In genomic region chr1:51442616-51443015, GRCh38 we compare ENCODE assay signal across 16 cellular contexts.
DNase-seq lines count a peak whose midpoint lies in the region; ATAC-seq and TF ChIP-seq lines count a peak whose summit lies in the region.
"Had no signal": no experiment of that assay in that cellular context is flagged by ENCODE, and none has a peak within 500 bp of the region (broad histone marks: within the 10 kb centered on the region; RNA-seq: fewer than 3 reads in every experiment).

No MANE protein-coding gene starts in this region.

- H2AFZ ChIP-seq in GM23338 = no peak overlapping the region

- ATAC-seq in GM23338 (no peak), GM19328 (IDR thresholded peaks at IDR 0.05; ENCODE audit: unreplicated experiment) (no peak)
- ATAC-seq in activated CD8-positive, alpha-beta T cell treated with anti-CD3 and anti-CD28 coated beads for 36 hours = no peak
- ATAC-seq in CD4-positive, alpha-beta T cell (ENCODE audit: poor library complexity) = no peak

- intact Hi-C loops in activated CD8-positive, alpha-beta T cell treated with anti-CD3 and anti-CD28 coated beads for 36 hours (cut with micrococcal nuclease) = no loop called here
- intact Hi-C loops in CD4-positive, alpha-beta T cell (cut with DNase I, micrococcal nuclease) = no loop called here

- no peaks in the 10 kb centered on the region for H3K9me3 Mint-ChIP-seq in GM23338
- no peaks in the 10 kb centered on the region for H3K9me3 Mint-ChIP-seq in activated CD8-positive, alpha-beta T cell treated with anti-CD3 and anti-CD28 coated beads for 36 hours
- no peaks in the 10 kb centered on the region for H3K9me3 Mint-ChIP-seq in mesothelial cell of epicardium
- no peaks in the 10 kb centered on the region for H3K9me3 Mint-ChIP-seq in CD4-positive, alpha-beta T cell
- H3K9me3 Mint-ChIP-seq: activated naive CD4-positive, alpha-beta T cell treated with anti-CD3 and anti-CD28 coated beads, Interleukin-2, amount 10 ng/mL, durations not matched to agents 7 days and 5 days; brain had no signal

- H3K27me3 Mint-ChIP-seq in GM23338 (ENCODE audit: insufficient read depth, low read depth, poor library complexity) (no peaks in the 10 kb centered on the region), mesothelial cell of epicardium (ENCODE audit: low read depth) (no peaks in the 10 kb centered on the region)
- no peaks in the 10 kb centered on the region for H3K27me3 Mint-ChIP-seq in activated CD8-positive, alpha-beta T cell treated with anti-CD3 and anti-CD28 coated beads for 36 hours
- no peaks in the 10 kb centered on the region for H3K27me3 Mint-ChIP-seq in CD4-positive, alpha-beta T cell
- H3K27me3 Mint-ChIP-seq: activated naive CD4-positive, alpha-beta T cell treated with anti-CD3 and anti-CD28 coated beads, Interleukin-2, amount 10 ng/mL, durations not matched to agents 7 days and 5 days; brain had no signal

- no peaks in the 10 kb centered on the region for H3K79me2 ChIP-seq in GM23338 (replicated peaks; ENCODE audit: insufficient read depth)

- 0 out of 2 replicates have a peak overlapping the region, but pooled peaks have one; percentile 0 for H3K27ac Mint-ChIP-seq in GM23338
- peak overlapping the region; percentile 80 for H3K27ac Mint-ChIP-seq in activated CD8-positive, alpha-beta T cell treated with anti-CD3 and anti-CD28 coated beads for 36 hours
- peak overlapping the region; percentile 37 for H3K27ac Mint-ChIP-seq in mesothelial cell of epicardium
- no peak overlapping the region for H3K27ac Mint-ChIP-seq in CD4-positive, alpha-beta T cell
- H3K27ac Mint-ChIP-seq: activated naive CD4-positive, alpha-beta T cell treated with anti-CD3 and anti-CD28 coated beads, Interleukin-2, amount 10 ng/mL, durations not matched to agents 7 days and 5 days had no signal

- POLR2A ChIA-PET in activated CD8-positive, alpha-beta T cell treated with anti-CD3 and anti-CD28 coated beads for 36 hours (lab: Charles Lee) = no interaction called here
- POLR2A ChIA-PET in CD4-positive, alpha-beta T cell (lab: Charles Lee) = interaction anchor here (1.2 kb wide), 1 partner anchor 9 kb away, joined by 3 read pairs; no protein-coding TSS in a partner anchor

- no peaks in the 10 kb centered on the region for H4K20me1 ChIP-seq in GM23338 (replicated peaks; ENCODE audit: insufficient read depth)

- no peaks in the 10 kb centered on the region for H3K9me2 ChIP-seq in GM23338 (ENCODE audit: insufficient read depth)

- no peaks in the 10 kb centered on the region for H3F3A ChIP-seq in GM23338 (replicated peaks; ENCODE audit: low read depth)

- H3K27ac ChIP-seq in GM23338 (ENCODE audit: low read depth) = no peak overlapping the region
- no peak overlapping the region for H3K27ac ChIP-seq in CD4-positive, alpha-beta T cell (ENCODE audit: low read depth, low read length)
- H3K27ac ChIP-seq: esophagus muscularis mucosa, RWPE1, testis had no signal

- H3K4me3 Mint-ChIP-seq in GM23338 (no peak overlapping the region), mesothelial cell of epicardium (no peak overlapping the region)
- no peak overlapping the region for H3K4me3 Mint-ChIP-seq in activated CD8-positive, alpha-beta T cell treated with anti-CD3 and anti-CD28 coated beads for 36 hours
- no peak overlapping the region for H3K4me3 Mint-ChIP-seq in CD4-positive, alpha-beta T cell
- H3K4me3 Mint-ChIP-seq: activated naive CD4-positive, alpha-beta T cell treated with anti-CD3 and anti-CD28 coated beads, Interleukin-2, amount 10 ng/mL, durations not matched to agents 7 days and 5 days; brain had no signal

- no peaks in the 10 kb centered on the region for H3K27me3 ChIP-seq in GM23338 (ENCODE audit: insufficient read depth)
- no peaks in the 10 kb centered on the region for H3K27me3 ChIP-seq in CD4-positive, alpha-beta T cell (ENCODE audit: control insufficient read depth, insufficient read depth, low read length)
- H3K27me3 ChIP-seq: esophagus muscularis mucosa, testis had no signal

- TF ChIP-seq CTCF in GM23338 (conservative IDR thresholded peaks at IDR 0.05; ENCODE audit: low read depth in 2 of 2) (no peak), mesothelial cell of epicardium (IDR thresholded peaks at IDR 0.05; ENCODE audit: unreplicated experiment) (no peak)
- no peak for TF ChIP-seq CTCF in activated CD8-positive, alpha-beta T cell treated with anti-CD3 and anti-CD28 coated beads for 36 hours (IDR thresholded peaks at IDR 0.05)
- TF ChIP-seq CTCF in CD4-positive, alpha-beta T cell (IDR thresholded peaks at IDR 0.05) = no peak

- CTCF ChIA-PET in activated CD8-positive, alpha-beta T cell treated with anti-CD3 and anti-CD28 coated beads for 36 hours (lab: Charles Lee) = interaction anchor here (1.4 kb wide), 1 partner anchor 94 kb away, joined by 3 read pairs; no protein-coding TSS in a partner anchor
- CTCF ChIA-PET in CD4-positive, alpha-beta T cell (lab: Charles Lee) = no interaction called here

- H3K9me3 ChIP-seq in CD4-positive, alpha-beta T cell (ENCODE audit: control insufficient read depth, low read length) = no peaks in the 10 kb centered on the region
- H3K9me3 ChIP-seq: esophagus muscularis mucosa, testis had no signal

- H3K36me3 Mint-ChIP-seq in GM23338 (ENCODE audit: low read depth) = no peaks in the 10 kb centered on the region
- peaks cover 34% of the 10 kb centered on the region for H3K36me3 Mint-ChIP-seq in activated CD8-positive, alpha-beta T cell treated with anti-CD3 and anti-CD28 coated beads for 36 hours (ENCODE audit: low read depth)
- peaks cover 12% of the 10 kb centered on the region for H3K36me3 Mint-ChIP-seq in mesothelial cell of epicardium
- H3K36me3 Mint-ChIP-seq in CD4-positive, alpha-beta T cell (ENCODE audit: low read depth) = peaks cover 89% of the 10 kb centered on the region

- H3K36me3 ChIP-seq in GM23338 (ENCODE audit: insufficient read depth) = no peaks in the 10 kb centered on the region

- H3K4me1 ChIP-seq in GM23338 (ENCODE audit: insufficient read depth) = no peaks in the 10 kb centered on the region
- H3K4me1 ChIP-seq: testis had no signal

- no peaks in the 10 kb centered on the region for H3K4me1 Mint-ChIP-seq in GM23338
- peaks cover 47% of the 10 kb centered on the region for H3K4me1 Mint-ChIP-seq in activated CD8-positive, alpha-beta T cell treated with anti-CD3 and anti-CD28 coated beads for 36 hours (ENCODE audit: low read depth)
- peaks cover 12% of the 10 kb centered on the region for H3K4me1 Mint-ChIP-seq in mesothelial cell of epicardium
- H3K4me1 Mint-ChIP-seq in CD4-positive, alpha-beta T cell (ENCODE audit: low read depth) = peaks cover 19% of the 10 kb centered on the region
- H3K4me1 Mint-ChIP-seq: brain had no signal

- no peak overlapping the region for H3K4me2 ChIP-seq in GM23338

- H3K4me3 ChIP-seq in GM23338 = no peak overlapping the region
- H3K4me3 ChIP-seq: esophagus muscularis mucosa, testis had no signal

- DNase-seq in EH (ENCODE audit: low read depth) (peak; percentile 32), GM23338 (ENCODE audit: low spot score) (no peak), mesothelial cell of epicardium (ENCODE audit: low spot score in 2 of 2, unreplicated experiment in 2 of 2) (no peak), SHP77 (lab: John Stamatoyannopoulos, UW) (no peak)
- DNase-seq in activated CD8-positive, alpha-beta T cell treated with anti-CD3 and anti-CD28 coated beads for 36 hours = no peak
- DNase-seq in CD4-positive, alpha-beta T cell = no peak
- DNase-seq: activated naive CD4-positive, alpha-beta T cell treated with anti-CD3 and anti-CD28 coated beads, Interleukin-2, amount 10 ng/mL, durations not matched to agents 7 days and 5 days; KBM-7; NCI-H2171 treated with DMSO at 0.1 percent for 48 hours; NCI-H82; stimulated activated CD4-positive, alpha-beta T cell treated with anti-CD3 and anti-CD28 coated beads, Interleukin-4, amount 100 ng/mL, for 1 hour; testis had no signal

TF ChIP-seq in GM23338, 12 proteins besides CTCF, POLR2A, EP300 and RAD21 (continues in another document):
- TF ChIP-seq JUNB (IDR thresholded peaks at IDR 0.05; ENCODE audit: unreplicated experiment) (no peak), ZNF114 (CRISPR knock-in tag; IDR thresholded peaks at IDR 0.05) (no peak), POLR2AphosphoS5 (IDR thresholded peaks at IDR 0.05; ENCODE audit: low read depth) (no peak), CREB1 (CRISPR knock-in tag; IDR thresholded peaks at IDR 0.05; ENCODE audit: low read depth) (no peak), ETS1 (IDR thresholded peaks at IDR 0.05) (no peak), NANOG (IDR thresholded peaks at IDR 0.05; ENCODE audit: borderline replicate concordance) (no peak), EZH2phosphoT487 (IDR thresholded peaks at IDR 0.05; ENCODE audit: unreplicated experiment) (no peak)
